ENCODE assay signal across 9 cellular contexts in the genomic region with DNA sequence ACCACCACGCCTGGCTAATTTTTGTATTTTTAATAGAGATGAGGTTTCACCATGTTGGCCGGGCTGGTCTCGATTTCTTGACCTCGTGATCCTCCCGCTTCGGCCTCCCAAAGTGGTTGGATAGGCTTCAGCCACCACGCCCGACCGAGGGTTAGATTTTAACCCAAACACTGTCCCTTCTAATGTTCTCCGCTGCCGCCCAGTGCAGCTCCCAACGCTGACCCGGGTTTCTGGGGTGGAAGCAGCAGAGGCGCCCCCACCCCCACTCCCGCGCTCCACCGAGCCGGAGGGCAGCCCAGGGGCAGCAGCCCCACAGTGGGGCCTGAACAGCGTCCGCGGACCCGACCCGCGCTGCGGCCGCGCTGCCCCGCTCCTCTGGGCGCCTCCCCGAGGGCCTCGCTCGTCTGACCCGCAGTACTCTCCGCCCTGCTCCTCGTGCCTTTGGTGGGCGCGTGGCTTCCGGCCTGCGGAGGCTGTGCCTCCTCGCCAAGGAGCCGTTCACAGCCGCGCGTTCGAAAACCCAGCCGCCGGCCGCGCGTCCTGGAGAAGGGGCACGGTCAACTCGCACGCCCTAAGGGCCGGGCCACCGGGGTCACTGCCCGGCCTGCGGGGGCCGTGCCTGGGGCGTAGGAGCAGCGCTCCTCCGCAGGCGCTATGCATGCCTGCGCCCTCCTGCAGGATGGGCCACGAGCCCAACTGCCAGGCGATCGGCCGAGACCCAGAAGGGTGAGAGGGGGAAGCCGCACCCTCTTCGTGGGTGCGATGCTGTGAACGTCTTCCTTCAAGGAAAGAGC.
DNase-seq lines count a peak whose midpoint lies in the region; ATAC-seq and TF ChIP-seq lines count a peak whose summit lies in the region.
"Had no signal": no experiment of that assay in that cellular context is flagged by ENCODE, and none has a peak within 500 bp of the region (broad histone marks: within the 10 kb centered on the region; RNA-seq: fewer than 3 reads in every experiment).

No MANE protein-coding gene starts in this region.

- no peak overlapping the region for H3K27ac ChIP-seq in Peyer's patch

- peaks cover 5% of the 10 kb centered on the region in 2 donors for H3K9me3 Mint-ChIP-seq in activated T-cell treated with anti-CD3 and anti-CD28 coated beads, Interleukin-2, amount 50 U/mL, for 72 hours
- peaks cover 6 to 8% of the 10 kb centered on the region in 2 donors for H3K9me3 Mint-ChIP-seq in stimulated activated naive CD8-positive, alpha-beta T cell treated with anti-CD3 and anti-CD28 coated beads, Interleukin-15, amount 100 ng/mL, for 72 hours

- TF ChIP-seq POLR2A in Peyer's patch (IDR thresholded peaks at IDR 0.05): no peak

- H3K9me3 ChIP-seq in Peyer's patch: no peaks in the 10 kb centered on the region

- peaks cover 15% of the 10 kb centered on the region for H3K4me1 Mint-ChIP-seq in activated T-cell treated with anti-CD3 and anti-CD28 coated beads, Interleukin-2, amount 50 U/mL, for 72 hours (ENCODE audit: low read depth)
- H3K4me1 Mint-ChIP-seq in stimulated activated naive CD8-positive, alpha-beta T cell treated with anti-CD3 and anti-CD28 coated beads, Interleukin-15, amount 100 ng/mL, for 72 hours: peaks cover 37% of the 10 kb centered on the region

- H3K4me3 ChIP-seq in Peyer's patch: peak overlapping the region in 2 of 4 donors; percentile 37 to 45

- H3K27me3 ChIP-seq in Peyer's patch: no peaks in the 10 kb centered on the region

- H3K4me1 ChIP-seq in Peyer's patch: peaks cover 0 to 21% (median 4%) of the 10 kb centered on the region in 4 donors

- TF ChIP-seq CTCF in Peyer's patch (IDR thresholded peaks at IDR 0.05): no peak

- H3K4me3 Mint-ChIP-seq in activated T-cell treated with anti-CD3 and anti-CD28 coated beads, Interleukin-2, amount 50 U/mL, for 72 hours: peak overlapping the region; percentile 29 to 69
- peak overlapping the region; percentile 52 to 80 for H3K4me3 Mint-ChIP-seq in stimulated activated naive CD8-positive, alpha-beta T cell treated with anti-CD3 and anti-CD28 coated beads, Interleukin-15, amount 100 ng/mL, for 72 hours

- H3K27ac Mint-ChIP-seq in activated T-cell treated with anti-CD3 and anti-CD28 coated beads, Interleukin-2, amount 50 U/mL, for 72 hours: no peak overlapping the region
- peak overlapping the region in 1 of 2 donors; percentile 36 for H3K27ac Mint-ChIP-seq in stimulated activated naive CD8-positive, alpha-beta T cell treated with anti-CD3 and anti-CD28 coated beads, Interleukin-15, amount 100 ng/mL, for 72 hours

- H3K36me3 ChIP-seq in Peyer's patch: no peaks in the 10 kb centered on the region

- no peak for ATAC-seq in activated CD4-positive, CD25-positive, alpha-beta regulatory T cell treated with anti-CD3 and anti-CD28 coated beads, Interleukin-2, amount 50 U/mL, for 24 hours
- peak in 1 of 2 donors; percentile 16 for ATAC-seq in activated T-cell treated with anti-CD3 and anti-CD28 coated beads, Interleukin-2, amount 50 U/mL, for 72 hours (replicated peaks in 1 of 2)
- ATAC-seq in stimulated activated naive CD8-positive, alpha-beta T cell treated with anti-CD3 and anti-CD28 coated beads, Interleukin-15, amount 100 ng/mL, for 72 hours: peak; percentile 21

- peak; percentile 34 for DNase-seq in activated CD4-positive, CD25-positive, alpha-beta regulatory T cell treated with anti-CD3 and anti-CD28 coated beads, Interleukin-2, amount 50 U/mL, for 72 hours
- peak; percentile 7 to 8 for DNase-seq in activated T-cell treated with anti-CD3 and anti-CD28 coated beads, Interleukin-2, amount 50 U/mL, for 72 hours
- peak; percentile 38 for DNase-seq in iPS-NIHi11 (ENCODE audit: low spot score)
- DNase-seq in stimulated activated naive CD8-positive, alpha-beta T cell treated with anti-CD3 and anti-CD28 coated beads, Interleukin-15, amount 100 ng/mL, for 72 hours: peak; percentile 24 to 36
- no peak for DNase-seq in NCI-H1694 (lab: John Stamatoyannopoulos, UW)
- no peak for DNase-seq in Peyer's patch
- DNase-seq in cortex of kidney (lab: John Stamatoyannopoulos, UW): no peak

- H3K36me3 Mint-ChIP-seq in activated T-cell treated with anti-CD3 and anti-CD28 coated beads, Interleukin-2, amount 50 U/mL, for 72 hours (ENCODE audit: insufficient read depth in 2 of 2): peaks cover 4 to 5% of the 10 kb centered on the region in 2 donors
- H3K36me3 Mint-ChIP-seq: IgD-negative memory B cell had no signal

- H3K27me3 Mint-ChIP-seq in activated T-cell treated with anti-CD3 and anti-CD28 coated beads, Interleukin-2, amount 50 U/mL, for 72 hours (ENCODE audit: low read depth): peaks cover 72% of the 10 kb centered on the region
- peaks cover 91% of the 10 kb centered on the region for H3K27me3 Mint-ChIP-seq in stimulated activated naive CD8-positive, alpha-beta T cell treated with anti-CD3 and anti-CD28 coated beads, Interleukin-15, amount 100 ng/mL, for 72 hours

Comparison
In these comparisons a context has a peak if more than half of its experiments do, and no peak if none do; other contexts are left out.
1. DNase-seq: peak in activated CD4-positive, CD25-positive, alpha-beta regulatory T cell treated with anti-CD3 and anti-CD28 coated beads, Interleukin-2, amount 50 U/mL, for 72 hours (single experiment), activated T-cell treated with anti-CD3 and anti-CD28 coated beads, Interleukin-2, amount 50 U/mL, for 72 hours (2 of 2), iPS-NIHi11 (single experiment) and stimulated activated naive CD8-positive, alpha-beta T cell treated with anti-CD3 and anti-CD28 coated beads, Interleukin-15, amount 100 ng/mL, for 72 hours (2 of 2); none in NCI-H1694 (single experiment), Peyer's patch (0 of 3) and cortex of kidney (single experiment).